Comparison of ENCODE assay signal across 11 cellular contexts in the genomic region with DNA sequence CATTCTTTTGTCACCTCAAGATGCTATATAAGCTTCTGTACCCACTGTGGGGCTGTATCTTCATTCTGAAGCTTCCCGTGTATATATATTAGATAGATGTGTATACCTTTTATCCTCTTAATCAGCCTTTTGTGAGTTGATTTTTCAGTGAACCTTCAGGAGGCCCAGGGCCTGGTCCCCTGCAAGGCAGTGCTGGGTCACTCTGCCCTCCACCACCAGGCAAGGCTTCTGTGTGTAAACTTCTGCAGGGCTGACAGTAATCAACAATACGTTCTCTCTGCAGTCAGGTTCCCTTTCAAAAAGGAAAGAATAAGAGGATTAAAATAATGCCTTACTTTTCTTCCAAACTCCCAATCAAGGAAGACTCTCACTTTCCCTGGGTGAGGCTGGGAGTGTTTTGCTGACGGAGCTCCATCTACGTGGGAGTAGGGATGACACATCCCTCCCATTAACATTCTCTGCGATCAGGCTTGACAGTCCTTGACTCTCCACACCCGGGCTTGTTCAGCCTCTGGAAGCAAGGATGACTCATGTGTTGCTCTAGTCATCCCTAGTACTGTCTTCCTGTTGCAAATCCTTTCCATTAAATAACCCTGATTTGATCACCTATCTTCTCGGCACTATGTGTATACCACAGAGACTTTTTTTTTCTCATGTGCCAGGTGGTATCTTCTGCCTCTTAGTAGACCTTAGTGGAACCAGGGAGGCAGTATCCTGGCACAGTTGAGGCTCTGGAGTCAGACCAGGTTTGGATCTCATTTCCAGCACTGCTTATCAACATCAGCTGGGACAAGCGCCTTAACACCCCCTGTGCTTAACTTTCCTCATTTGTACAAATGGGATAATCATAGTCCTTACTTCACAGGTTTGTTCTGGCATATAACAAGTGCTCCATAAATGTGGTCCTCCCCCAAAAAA.
DNase-seq lines count a peak whose midpoint lies in the region; ATAC-seq and TF ChIP-seq lines count a peak whose summit lies in the region.
"Had no signal": no experiment of that assay in that cellular context is flagged by ENCODE, and none has a peak within 500 bp of the region (broad histone marks: within the 10 kb centered on the region; RNA-seq: fewer than 3 reads in every experiment).

No MANE protein-coding gene starts in this region.

- POLR2A ChIA-PET in A673 (lab: Charles Lee; ENCODE audit: low non-redundant PET) (no interaction called here), HEK293T (lab: Yijun Ruan, JAX) (no interaction called here)

- H3K4me3 ChIP-seq in A673 (ENCODE audit: low read depth, low read length, poor library complexity, severe bottlenecking) = no peak overlapping the region

- H3K4me1 ChIP-seq in A673 (ENCODE audit: insufficient read depth, low read length, poor library complexity, severe bottlenecking) = no peaks in the 10 kb centered on the region

- DNase-seq in A673 (ENCODE audit: low spot score) (peak; percentile 70), HEK293T (ENCODE audit: extremely low spot score) (peak; percentile 33), anterior cingulate cortex (lab: John Stamatoyannopoulos, UW) (peak in 32 of 58 donors; percentile 0 to 78 (median 26)), kidney glomerular epithelial cell (lab: John Stamatoyannopoulos, UW) (peak; percentile 94), NCI-H748 treated with DMSO at 0.1 percent for 48 hours (lab: John Stamatoyannopoulos, UW) (no peak)
- DNase-seq in central memory CD4-positive, alpha-beta T cell = no peak
- DNase-seq: GDM1, left colon, NCI-H1694 treated with DMSO at 0.1 percent for 48 hours had no signal

- H3K27ac ChIP-seq in A673 (ENCODE audit: low read depth, low read length, poor library complexity, severe bottlenecking) = no peak overlapping the region

- no peaks in the 10 kb centered on the region for H3K36me3 ChIP-seq in A673 (ENCODE audit: insufficient read depth, low read length, poor library complexity, severe bottlenecking)

- ATAC-seq in GM21717 (IDR thresholded peaks at IDR 0.05; ENCODE audit: unreplicated experiment) (no peak), HG03457 (IDR thresholded peaks at IDR 0.05; ENCODE audit: unreplicated experiment) (no peak)
- ATAC-seq: left colon had no signal

- CTCF ChIA-PET in A673 (lab: Charles Lee) (no interaction called here), HEK293T (lab: Yijun Ruan, JAX) (no interaction called here)

- H3K27me3 ChIP-seq in A673 (replicated peaks; ENCODE audit: insufficient read depth, low read depth, low read length, poor library complexity) = peaks cover 32% of the 10 kb centered on the region

- no peak for TF ChIP-seq CTCF in A673 (conservative IDR thresholded peaks at IDR 0.05; ENCODE audit: low read depth, low read length)

- H3K9me3 ChIP-seq in A673 (ENCODE audit: low read depth, low read length, poor library complexity, severe bottlenecking) = no peaks in the 10 kb centered on the region

- BruUV-seq in A673 (replicated peaks; lab: Mats Ljungman, UMichigan) = no TSS peak

- intact Hi-C loops in A673 (cut with micrococcal nuclease; ENCODE audit: unreplicated experiment) = no loop called here

TF ChIP-seq in HEK293T, 16 proteins besides CTCF, POLR2A, EP300 and RAD21:
- no peak for TF ChIP-seq HDGF (IDR thresholded peaks at IDR 0.05; ENCODE audit: borderline replicate concordance)
- no peak for TF ChIP-seq L3MBTL2 (conservative IDR thresholded peaks at IDR 0.05)
- no peak for TF ChIP-seq BHLHE40 (IDR thresholded peaks at IDR 0.05; ENCODE audit: borderline replicate concordance)
- no peak for TF ChIP-seq ELF4 (IDR thresholded peaks at IDR 0.05)
- TF ChIP-seq ZNF384 (IDR thresholded peaks at IDR 0.05) = no peak
- no peak for TF ChIP-seq CTBP1 (IDR thresholded peaks at IDR 0.05; ENCODE audit: borderline replicate concordance)

Comparison
In these comparisons a context has a peak if more than half of its experiments do, and no peak if none do; other contexts are left out.
1. DNase-seq: peak in A673 (single experiment), HEK293T (single experiment), anterior cingulate cortex (32 of 58) and kidney glomerular epithelial cell (single experiment); none in NCI-H748 treated with DMSO at 0.1 percent for 48 hours (single experiment) and central memory CD4-positive, alpha-beta T cell (single experiment).